In the genomic region with DNA sequence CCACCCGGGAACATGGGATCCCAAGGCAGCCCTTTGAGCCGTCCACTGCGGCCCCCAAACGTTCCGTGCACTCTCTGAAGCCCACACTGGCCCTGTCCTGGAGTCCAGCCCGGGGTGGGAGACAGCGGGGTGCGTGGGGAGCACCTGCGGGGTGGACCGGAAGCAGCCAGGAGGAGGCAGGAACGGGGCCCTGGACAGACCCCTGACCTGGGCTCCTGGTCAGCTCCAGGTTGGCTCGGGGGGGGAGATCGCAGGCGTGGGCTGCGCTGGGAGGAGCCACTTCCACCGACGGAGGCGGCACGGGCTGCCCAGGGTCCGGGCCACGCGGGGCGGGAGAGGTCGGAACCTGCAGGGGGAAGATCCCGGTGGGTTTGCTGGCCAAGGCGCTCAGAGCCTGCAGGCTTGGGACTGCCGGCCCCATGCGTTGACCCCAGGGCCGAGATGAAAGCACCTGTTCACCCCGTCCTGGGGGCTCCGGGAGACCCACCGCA, we compare ENCODE assay signal across 8 cellular contexts. TPM values are rescaled to one million over a fixed set of nuclear protein-coding genes. Genes with fewer than 3 reads are reported as not detected.
DNase-seq lines count a peak whose midpoint lies in the region; ATAC-seq and TF ChIP-seq lines count a peak whose summit lies in the region.

No MANE protein-coding gene starts in this region.

- peak; percentile 5 for DNase-seq in activated CD4-positive, alpha-beta T cell treated with anti-CD3 and anti-CD28 coated beads, Interleukin-2, amount 10 ng/mL, durations not matched to agents 7 days and 5 days
- DNase-seq in activated CD4-positive, alpha-beta T cell treated with anti-CD3 and anti-CD28 coated beads, Interleukin-2, amount 50 U/mL, for 48 hours, result no peak
- peak; percentile 69 for DNase-seq in RWPE2 (ENCODE audit: low spot score)
- DNase-seq in thoracic aorta (ENCODE audit: low spot score), result no peak
- no peak for DNase-seq in NCI-H1930 (lab: John Stamatoyannopoulos, UW)
- no peak for DNase-seq in GM19238 (ENCODE audit: insufficient read length, low spot score)
- DNase-seq in activated CD4-positive, CD25-positive, alpha-beta regulatory T cell (lab: John Stamatoyannopoulos, UW), result no peak

- no peak for TF ChIP-seq CTCF in RWPE2 (IDR thresholded peaks at IDR 0.05; ENCODE audit: poor library complexity, severe bottlenecking)
- TF ChIP-seq CTCF in thoracic aorta (IDR thresholded peaks at IDR 0.05), result no peak

- H3K9me3 ChIP-seq in RWPE2 (ENCODE audit: severe bottlenecking), result no peaks in the 10 kb centered on the region
- H3K9me3 ChIP-seq in iPS-18c (ENCODE audit: control insufficient read depth, insufficient read depth, low read length), result no peaks in the 10 kb centered on the region
- no peaks in the 10 kb centered on the region for H3K9me3 ChIP-seq in thoracic aorta

- H3K36me3 ChIP-seq in RWPE2 (ENCODE audit: low read depth), result no peaks in the 10 kb centered on the region
- no peaks in the 10 kb centered on the region for H3K36me3 ChIP-seq in thoracic aorta

- no peak overlapping the region for H3K27ac ChIP-seq in RWPE2 (ENCODE audit: poor library complexity, severe bottlenecking)
- no peak overlapping the region for H3K27ac ChIP-seq in thoracic aorta

- peaks cover 8% of the 10 kb centered on the region for H3K36me3 Mint-ChIP-seq in activated CD4-positive, alpha-beta T cell treated with anti-CD3 and anti-CD28 coated beads, Interleukin-2, amount 10 ng/mL, durations not matched to agents 7 days and 5 days (ENCODE audit: low read depth)

- H3K4me3 Mint-ChIP-seq in activated CD4-positive, alpha-beta T cell treated with anti-CD3 and anti-CD28 coated beads, Interleukin-2, amount 10 ng/mL, durations not matched to agents 7 days and 5 days, result peak overlapping the region; percentile 58

- no peak for ATAC-seq in RWPE2 (ENCODE audit: low read depth)
- no peak for ATAC-seq in thoracic aorta (ENCODE audit: insufficient number of reproducible peaks, low FRiP score, low read depth)

- no peak overlapping the region for H3K27ac Mint-ChIP-seq in activated CD4-positive, alpha-beta T cell treated with anti-CD3 and anti-CD28 coated beads, Interleukin-2, amount 10 ng/mL, durations not matched to agents 7 days and 5 days

- H3K27me3 Mint-ChIP-seq in activated CD4-positive, alpha-beta T cell treated with anti-CD3 and anti-CD28 coated beads, Interleukin-2, amount 10 ng/mL, durations not matched to agents 7 days and 5 days, result peaks cover 7% of the 10 kb centered on the region

- CTCF ChIA-PET in activated CD4-positive, alpha-beta T cell treated with anti-CD3 and anti-CD28 coated beads, Interleukin-2, amount 10 ng/mL, durations not matched to agents 7 days and 5 days (lab: Charles Lee), result no interaction called here

- no peaks in the 10 kb centered on the region for H3K9me3 Mint-ChIP-seq in activated CD4-positive, alpha-beta T cell treated with anti-CD3 and anti-CD28 coated beads, Interleukin-2, amount 10 ng/mL, durations not matched to agents 7 days and 5 days

- H3K4me1 ChIP-seq in RWPE2 (ENCODE audit: insufficient read depth, poor library complexity, severe bottlenecking), result no peaks in the 10 kb centered on the region
- H3K4me1 ChIP-seq in thoracic aorta (ENCODE audit: control insufficient read depth in 1 of 2, low read depth in 2 of 2), result peaks cover 3 to 15% of the 10 kb centered on the region in 2 donors

- H3K4me3 ChIP-seq in RWPE2 (ENCODE audit: severe bottlenecking) (no peak overlapping the region), iPS-18c (ENCODE audit: insufficient read depth, low read depth, low read length) (peak overlapping the region; percentile 70), thoracic aorta (peak overlapping the region; percentile 68)

- H3K27me3 ChIP-seq in RWPE2 (ENCODE audit: insufficient read depth, poor library complexity, severe bottlenecking), result no peaks in the 10 kb centered on the region
- H3K27me3 ChIP-seq in thoracic aorta (replicated peaks; ENCODE audit: insufficient read depth), result no peaks in the 10 kb centered on the region

- POLR2A ChIA-PET in activated CD4-positive, alpha-beta T cell treated with anti-CD3 and anti-CD28 coated beads, Interleukin-2, amount 10 ng/mL, durations not matched to agents 7 days and 5 days (lab: Charles Lee), result no interaction called here

- peaks cover 20% of the 10 kb centered on the region for H3K4me1 Mint-ChIP-seq in activated CD4-positive, alpha-beta T cell treated with anti-CD3 and anti-CD28 coated beads, Interleukin-2, amount 10 ng/mL, durations not matched to agents 7 days and 5 days

RNA-seq across cellular contexts. Expression of gene PLCXD1, which starts 5.7 kb away (rescaled TPM):
- total RNA-seq in activated CD4-positive, alpha-beta T cell treated with anti-CD3 and anti-CD28 coated beads, Interleukin-2, amount 10 ng/mL, durations not matched to agents 7 days and 5 days, result 10 to 100 TPM; 60.1 to 63.4 TPM
- total RNA-seq in thoracic aorta, result 10 to 100 TPM; 14.5 to 29.0 TPM

RNA-seq across cellular contexts. Expression of gene GTPBP6, which starts 43.1 kb away (rescaled TPM):
- total RNA-seq in activated CD4-positive, alpha-beta T cell treated with anti-CD3 and anti-CD28 coated beads, Interleukin-2, amount 10 ng/mL, durations not matched to agents 7 days and 5 days, result 10 to 100 TPM; 48.5 to 52.1 TPM
- total RNA-seq in thoracic aorta, result 10 to 100 TPM; 32.6 to 33.5 TPM

Comparison
In these comparisons a context has a peak if more than half of its experiments do, and no peak if none do; other contexts are left out.
1. DNase-seq: peak in activated CD4-positive, alpha-beta T cell treated with anti-CD3 and anti-CD28 coated beads, Interleukin-2, amount 10 ng/mL, durations not matched to agents 7 days and 5 days (single experiment) and RWPE2 (single experiment); none in activated CD4-positive, alpha-beta T cell treated with anti-CD3 and anti-CD28 coated beads, Interleukin-2, amount 50 U/mL, for 48 hours (0 of 2), thoracic aorta (single experiment), NCI-H1930 (0 of 2), GM19238 (single experiment) and activated CD4-positive, CD25-positive, alpha-beta regulatory T cell (0 of 4).